Comparison of ENCODE assay signal across 8 cellular contexts in genomic region chr6:36678488-36679042, GRCh38. TPM values are rescaled to one million over a fixed set of nuclear protein-coding genes. Genes with fewer than 3 reads are reported as not detected.
DNase-seq lines count a peak whose midpoint lies in the region; ATAC-seq and TF ChIP-seq lines count a peak whose summit lies in the region.

Gene CDKN1A (plus strand): TSS chr6:36678714. CDS start chr6:36684102, 5,388 bp downstream.

- H3K36me3 ChIP-seq in A673 (ENCODE audit: insufficient read depth, low read length, poor library complexity, severe bottlenecking) (no peaks in the 10 kb centered on the region), colonic mucosa (no peaks in the 10 kb centered on the region)

- no TSS peak for BruUV-seq in A673 (replicated peaks; lab: Mats Ljungman, UMichigan)

- TF ChIP-seq CTCF in A673 (conservative IDR thresholded peaks at IDR 0.05; ENCODE audit: low read depth, low read length) (no peak), colonic mucosa (IDR thresholded peaks at IDR 0.05) (no peak)

- H3K27ac ChIP-seq in A673 (ENCODE audit: low read depth, low read length, poor library complexity, severe bottlenecking) (peak within 1 kb of the TSS; percentile 70), colonic mucosa (peak within 1 kb of the TSS; percentile 95)

- POLR2A ChIA-PET in A673 (lab: Charles Lee; ENCODE audit: low non-redundant PET): interaction anchor here (0.6 kb wide), 1 partner anchor 11 kb away, joined by 3 read pairs; no protein-coding TSS in a partner anchor

- intact Hi-C loops in A673 (cut with micrococcal nuclease; ENCODE audit: unreplicated experiment): no loop called here
- intact Hi-C loops in colonic mucosa (cut with DNase I): no loop called here
- intact Hi-C loops in left colon (cut with DNase I, micrococcal nuclease): no loop called here

- H3K27me3 ChIP-seq in A673 (replicated peaks; ENCODE audit: insufficient read depth, low read depth, low read length, poor library complexity): no peaks in the 10 kb centered on the region
- H3K27me3 ChIP-seq in colonic mucosa: no peaks in the 10 kb centered on the region

- H3K4me3 ChIP-seq in A673 (ENCODE audit: low read depth, low read length, poor library complexity, severe bottlenecking) (peak within 1 kb of the TSS; percentile 72), colonic mucosa (peak within 1 kb of the TSS; percentile 74)

- H3K9me3 ChIP-seq in A673 (ENCODE audit: low read depth, low read length, poor library complexity, severe bottlenecking): no peaks in the 10 kb centered on the region
- no peaks in the 10 kb centered on the region for H3K9me3 ChIP-seq in colonic mucosa

- H3K4me1 ChIP-seq in A673 (ENCODE audit: insufficient read depth, low read length, poor library complexity, severe bottlenecking) (peaks cover 28% of the 10 kb centered on the region), colonic mucosa (peaks cover 20% of the 10 kb centered on the region)

- H3K9ac ChIP-seq in colonic mucosa (ENCODE audit: low read depth in 2 of 2, low read length in 2 of 2): peak within 1 kb of the TSS; percentile 89 to 98

- CTCF ChIA-PET in A673 (lab: Charles Lee): interaction anchor here (0.5 to 0.9 kb wide), 3 partner anchors 13 to 513 kb away, joined by 3 to 7 read pairs (median 3); no protein-coding TSS in a partner anchor

- ATAC-seq in GM18907 (IDR thresholded peaks at IDR 0.05; ENCODE audit: unreplicated experiment): peak; percentile 42
- ATAC-seq in HG03354 (IDR thresholded peaks at IDR 0.05; ENCODE audit: poor library complexity, severe bottlenecking, unreplicated experiment): peak; percentile 46
- ATAC-seq in left colon: peak; percentile 71

- DNase-seq in A673 (ENCODE audit: low spot score) (peak; percentile 92), NCI-H460 (ENCODE audit: extremely low read depth, low read depth) (peak; percentile 81), colonic mucosa (peak; percentile 96), left colon (peak; percentile 92 to 96)
- peak; percentile 71 to 76 for DNase-seq in activated CD4-positive, alpha-beta T cell treated with anti-CD3 and anti-CD28 coated beads for 4 hours
- DNase-seq in stimulated activated CD4-positive, alpha-beta T cell treated with anti-CD3 and anti-CD28 coated beads, Interleukin-1b, Interleukin-23, amount 100 ng/mL, for 4 hours (ENCODE audit: low read depth in 2 of 2): peak; percentile 64 to 67

RNA-seq across cellular contexts. Expression of gene CDKN1A, which starts in this region (rescaled TPM):
- total RNA-seq in A673 (2021) (30.4 and 33.6 TPM in 2 replicates), colonic mucosa (100 to 1,000 TPM; 157 to 286 TPM), left colon (100 to 1,000 TPM; 264 to 383 TPM)
- total RNA-seq in NCI-H460 (2014; rRNA removed; shearing (Covaris generic)): 170 and 205 TPM in 2 replicates
- polyA plus RNA-seq in NCI-H460 (2014; cell fraction: nucleus; rRNA removed): 38.2 and 40.7 TPM in 2 replicates

Comparison
In these comparisons a context has a peak if more than half of its experiments do, and no peak if none do; other contexts are left out.
1. Peak in every context shown above with its lines: DNase-seq, ATAC-seq, H3K4me3 ChIP-seq and H3K27ac ChIP-seq.